ENCODE assay signal across 8 cellular contexts in genomic region chr2:73063909-73064875, GRCh38. TPM values are rescaled to one million over a fixed set of nuclear protein-coding genes. Genes with fewer than 3 reads are reported as not detected.
DNase-seq lines count a peak whose midpoint lies in the region; ATAC-seq, FAIRE-seq and TF ChIP-seq lines count a peak whose summit lies in the region.

No MANE protein-coding gene starts in this region.

- no peak for TF ChIP-seq EP300 in ovary (IDR thresholded peaks at IDR 0.05)

- H4K20me1 ChIP-seq in endothelial cell of umbilical vein (replicated peaks; ENCODE audit: control insufficient read depth, extremely low read depth, insufficient read depth, low read length), result no peaks in the 10 kb centered on the region

- intact Hi-C loops in endothelial cell of umbilical vein (cut with micrococcal nuclease) (no loop called here), ovary (cut with DNase I) (no loop called here)

- BruUV-seq in endothelial cell of umbilical vein (replicated peaks; lab: Mats Ljungman, UMichigan), result no TSS peak

- DNase-seq in NCI-H460 (ENCODE audit: extremely low read depth, low read depth) (peak; percentile 64), endothelial cell of umbilical vein (ENCODE audit: low read depth, low spot score) (peak; percentile 76), osteocyte (ENCODE audit: extremely low spot score, unreplicated experiment) (no peak), ovary (no peak)
- DNase-seq in activated naive CD4-positive, alpha-beta T cell treated with anti-CD3 and anti-CD28 coated beads, Interleukin-2, amount 10 ng/mL, durations not matched to agents 7 days and 5 days, result no peak

- no peaks in the 10 kb centered on the region for H3K9me1 ChIP-seq in endothelial cell of umbilical vein (replicated peaks; ENCODE audit: control insufficient read depth, extremely low read depth, insufficient read depth, low read length)

- H3K27ac ChIP-seq in endothelial cell of umbilical vein (ENCODE audit: insufficient read depth, low read depth, low read length), result peak overlapping the region; percentile 79
- H3K27ac ChIP-seq in ovary, result no peak overlapping the region

- POLR2A ChIA-PET in endothelial cell of umbilical vein (lab: Charles Lee), result interaction anchor here (0.5 kb wide), 1 partner anchor 133 kb away, joined by 4 read pairs; no protein-coding TSS in a partner anchor

- H3K4me2 ChIP-seq in endothelial cell of umbilical vein (ENCODE audit: insufficient read depth, low read length), result peak overlapping the region; percentile 74

- peak overlapping the region; percentile 34 for H3K4me3 Mint-ChIP-seq in osteocyte (ENCODE audit: unreplicated experiment)
- H3K4me3 Mint-ChIP-seq in activated naive CD4-positive, alpha-beta T cell treated with anti-CD3 and anti-CD28 coated beads, Interleukin-2, amount 10 ng/mL, durations not matched to agents 7 days and 5 days, result no peak overlapping the region

- ATAC-seq in GM21825 (IDR thresholded peaks at IDR 0.05; ENCODE audit: unreplicated experiment), result no peak
- ATAC-seq in HG03280 (IDR thresholded peaks at IDR 0.05; ENCODE audit: unreplicated experiment), result no peak

- peak; percentile 83 for FAIRE-seq in endothelial cell of umbilical vein (lab: Jason Lieb, UNC)

- H3K36me3 Mint-ChIP-seq in osteocyte (ENCODE audit: unreplicated experiment), result no peaks in the 10 kb centered on the region
- peaks cover 3% of the 10 kb centered on the region for H3K36me3 Mint-ChIP-seq in activated naive CD4-positive, alpha-beta T cell treated with anti-CD3 and anti-CD28 coated beads, Interleukin-2, amount 10 ng/mL, durations not matched to agents 7 days and 5 days

- dilution Hi-C loops in endothelial cell of umbilical vein (cut with MboI; ENCODE audit: extremely low pct_ligation_motif_present, low sequenced_read_pairs), result no loop called here

- H3K27me3 Mint-ChIP-seq in osteocyte (ENCODE audit: unreplicated experiment), result no peaks in the 10 kb centered on the region
- H3K27me3 Mint-ChIP-seq in activated naive CD4-positive, alpha-beta T cell treated with anti-CD3 and anti-CD28 coated beads, Interleukin-2, amount 10 ng/mL, durations not matched to agents 7 days and 5 days, result peaks cover 8% of the 10 kb centered on the region

- peak overlapping the region; percentile 94 for H3K27ac Mint-ChIP-seq in osteocyte (ENCODE audit: unreplicated experiment)
- no peak overlapping the region for H3K27ac Mint-ChIP-seq in activated naive CD4-positive, alpha-beta T cell treated with anti-CD3 and anti-CD28 coated beads, Interleukin-2, amount 10 ng/mL, durations not matched to agents 7 days and 5 days

- CTCF ChIA-PET in endothelial cell of umbilical vein (lab: Charles Lee), result interaction anchor here (0.7 to 2.2 kb wide), 9 partner anchors 10 to 171 kb away, joined by 3 to 11 read pairs (median 6); no protein-coding TSS in a partner anchor
- CTCF ChIA-PET in activated naive CD4-positive, alpha-beta T cell treated with anti-CD3 and anti-CD28 coated beads, Interleukin-2, amount 10 ng/mL, durations not matched to agents 7 days and 5 days (lab: Charles Lee), result no interaction called here

- H2AFZ ChIP-seq in endothelial cell of umbilical vein (ENCODE audit: low read depth, low read length), result no peak overlapping the region

- H3K36me3 ChIP-seq in ES-I3 (ENCODE audit: insufficient read depth, low read length) (no peaks in the 10 kb centered on the region), endothelial cell of umbilical vein (ENCODE audit: control insufficient read depth in 2 of 2, extremely low read depth in 1 of 2, insufficient read depth in 2 of 2, low read length in 2 of 2) (no peaks in the 10 kb centered on the region), ovary (no peaks in the 10 kb centered on the region)

- H3K27me3 ChIP-seq in endothelial cell of umbilical vein (ENCODE audit: control insufficient read depth in 2 of 2, insufficient read depth in 2 of 2, low read length in 2 of 2), result no peaks in the 10 kb centered on the region
- no peaks in the 10 kb centered on the region for H3K27me3 ChIP-seq in ovary

- H3K9ac ChIP-seq in ES-I3 (ENCODE audit: low read depth, low read length) (peak overlapping the region; percentile 6; the same call in 1 of the 2 replicates), endothelial cell of umbilical vein (replicated peaks; ENCODE audit: extremely low read depth, insufficient read depth, low read length) (peak overlapping the region; percentile 28)

- H3K4me3 ChIP-seq in endothelial cell of umbilical vein (replicated peaks in 1 of 3; ENCODE audit: insufficient read depth in 1 of 3, low read depth in 1 of 3, low read length in 3 of 3) (no peak overlapping the region), ovary (no peak overlapping the region)

- WGBS in ovary, 3 donors, result 69 to 76% (median 76%) methylated on average over 8 of the region's 8 CpGs

- H3K4me1 Mint-ChIP-seq in osteocyte (ENCODE audit: unreplicated experiment), result peaks cover 48% of the 10 kb centered on the region
- peaks cover 15% of the 10 kb centered on the region for H3K4me1 Mint-ChIP-seq in activated naive CD4-positive, alpha-beta T cell treated with anti-CD3 and anti-CD28 coated beads, Interleukin-2, amount 10 ng/mL, durations not matched to agents 7 days and 5 days

- TF ChIP-seq POLR2A in endothelial cell of umbilical vein (IDR thresholded peaks at IDR 0.05; ENCODE audit: low read depth, low read length) (no peak), ovary (IDR thresholded peaks at IDR 0.05) (no peak)

- TF ChIP-seq CTCF in endothelial cell of umbilical vein (IDR thresholded peaks at IDR 0.05; ENCODE audit: extremely low read depth in 1 of 2, insufficient read depth in 1 of 2, low read depth in 1 of 2, low read length in 2 of 2), result no peak
- TF ChIP-seq CTCF in osteocyte (IDR thresholded peaks at IDR 0.05), result no peak
- no peak for TF ChIP-seq CTCF in ovary (IDR thresholded peaks at IDR 0.05)

- peaks cover 29% of the 10 kb centered on the region for H3K4me1 ChIP-seq in ES-I3 (ENCODE audit: insufficient read depth, low read length)
- peaks cover 23% of the 10 kb centered on the region for H3K4me1 ChIP-seq in endothelial cell of umbilical vein (ENCODE audit: control insufficient read depth, extremely low read depth, insufficient read depth, low read length)
- H3K4me1 ChIP-seq in ovary (ENCODE audit: insufficient read depth), result no peaks in the 10 kb centered on the region

- H3K79me2 ChIP-seq in endothelial cell of umbilical vein (ENCODE audit: control insufficient read depth, insufficient read depth, low read length), result peaks cover 46% of the 10 kb centered on the region

- H3K9me3 ChIP-seq in ES-I3 (ENCODE audit: control insufficient read depth, insufficient read depth, low read length) (no peaks in the 10 kb centered on the region), endothelial cell of umbilical vein (replicated peaks; ENCODE audit: control insufficient read depth, insufficient read depth, low read length) (no peaks in the 10 kb centered on the region), ovary (no peaks in the 10 kb centered on the region)

- H3K9me3 Mint-ChIP-seq in osteocyte (ENCODE audit: unreplicated experiment), result no peaks in the 10 kb centered on the region
- H3K9me3 Mint-ChIP-seq in activated naive CD4-positive, alpha-beta T cell treated with anti-CD3 and anti-CD28 coated beads, Interleukin-2, amount 10 ng/mL, durations not matched to agents 7 days and 5 days, result no peaks in the 10 kb centered on the region

TF ChIP-seq in endothelial cell of umbilical vein, 7 proteins besides CTCF, POLR2A, EP300 and RAD21:
- TF ChIP-seq POLR2AphosphoS5 (IDR thresholded peaks at IDR 0.05; ENCODE audit: insufficient read depth, low read depth, low read length) (no peak), GATA2 (IDR thresholded peaks at IDR 0.05; ENCODE audit: insufficient read depth, insufficient read length, low read depth, low read length) (no peak), FOS (IDR thresholded peaks at IDR 0.05; ENCODE audit: borderline replicate concordance, insufficient read depth, low read length) (peak; percentile 90), EZH2 (IDR thresholded peaks at IDR 0.05; ENCODE audit: borderline replicate concordance, low read depth, low read length, severe bottlenecking) (no peak), MAX (IDR thresholded peaks at IDR 0.05; ENCODE audit: insufficient read depth, insufficient read length) (no peak), MYC (IDR thresholded peaks at IDR 0.05; ENCODE audit: low read depth, low read length) (no peak), JUN (IDR thresholded peaks at IDR 0.05; ENCODE audit: borderline replicate concordance, insufficient read depth, insufficient read length, low read depth) (peak; percentile 69)
TF ChIP-seq in endothelial cell of umbilical vein: peak in this region for 2.

RNA-seq across cellular contexts. Expression of gene SFXN5, which starts 7.3 kb away (rescaled TPM):
- total RNA-seq in NCI-H460 (2014; rRNA removed; shearing (Covaris generic)), result 13.4 and 13.7 TPM in 2 replicates
- polyA plus RNA-seq in NCI-H460 (2014; cell fraction: nucleus; rRNA removed), result 53.3 and 72.7 TPM in 2 replicates
- 24.6 and 28.6 TPM in 2 replicates for total RNA-seq in endothelial cell of umbilical vein
- polyA plus RNA-seq in endothelial cell of umbilical vein, result 18.7 and 22.8 TPM in 2 replicates
- polyA plus RNA-seq in endothelial cell of umbilical vein (2011; cell fraction: cytosol; rRNA removed), result 11.2 and 12.2 TPM in 2 replicates
- polyA plus RNA-seq in endothelial cell of umbilical vein (2011; cell fraction: nucleus; rRNA removed), result 56.4 and 81.3 TPM in 2 replicates
- 11.2 and 11.4 TPM in 2 replicates for polyA plus RNA-seq in endothelial cell of umbilical vein (2012)
- polyA minus RNA-seq in endothelial cell of umbilical vein, result 31.9 and 33.2 TPM in 2 replicates
- 14.3 TPM for polyA minus RNA-seq in endothelial cell of umbilical vein (2011; cell fraction: cytosol; rRNA and poly(A)+ RNA removed)
- polyA minus RNA-seq in endothelial cell of umbilical vein (2011; cell fraction: nucleus; rRNA and poly(A)+ RNA removed), result 30.8 and 36.2 TPM in 2 replicates
- total RNA-seq in osteocyte, result 9.8 and 12.7 TPM in 2 replicates
- total RNA-seq in ovary, result 10 to 100 TPM in 4 of 7 donors, 1 to 10 TPM in 3; 7.7 to 19.3 (median 11.6) TPM
- polyA plus RNA-seq in ovary, result 10 to 100 TPM in 1 of 2 donors, 1 to 10 TPM in 1; 4.3 to 14.1 TPM

RNA-seq across cellular contexts. Expression of gene RAB11FIP5, which starts 48.6 kb away (rescaled TPM):
- total RNA-seq in NCI-H460 (2014; rRNA removed; shearing (Covaris generic)), result 12.8 and 13.3 TPM in 2 replicates
- polyA plus RNA-seq in NCI-H460 (2014; cell fraction: nucleus; rRNA removed), result 7.9 and 10.0 TPM in 2 replicates
- total RNA-seq in endothelial cell of umbilical vein (47.0 and 49.4 TPM in 2 replicates), osteocyte (30.8 and 35.5 TPM in 2 replicates), ovary (10 to 100 TPM; 16.1 to 33.2 (median 25.0) TPM)
- polyA plus RNA-seq in endothelial cell of umbilical vein (32.4 and 36.6 TPM in 2 replicates), ovary (10 to 100 TPM; 19.2 to 57.3 TPM)
- 35.8 and 36.8 TPM in 2 replicates for polyA plus RNA-seq in endothelial cell of umbilical vein (2011; cell fraction: cytosol; rRNA removed)
- 28.3 and 31.5 TPM in 2 replicates for polyA plus RNA-seq in endothelial cell of umbilical vein (2011; cell fraction: nucleus; rRNA removed)
- polyA plus RNA-seq in endothelial cell of umbilical vein (2012), result 56.4 and 64.0 TPM in 2 replicates
- polyA minus RNA-seq in endothelial cell of umbilical vein, result 71.5 and 74.9 TPM in 2 replicates
- 9.1 TPM for polyA minus RNA-seq in endothelial cell of umbilical vein (2011; cell fraction: cytosol; rRNA and poly(A)+ RNA removed)
- 17.6 and 20.4 TPM in 2 replicates for polyA minus RNA-seq in endothelial cell of umbilical vein (2011; cell fraction: nucleus; rRNA and poly(A)+ RNA removed)

Comparison
In these comparisons a context has a peak if more than half of its experiments do, and no peak if none do; other contexts are left out.
1. DNase-seq: peak in NCI-H460 (single experiment) and endothelial cell of umbilical vein (single experiment); none in osteocyte (single experiment), activated naive CD4-positive, alpha-beta T cell treated with anti-CD3 and anti-CD28 coated beads, Interleukin-2, amount 10 ng/mL, durations not matched to agents 7 days and 5 days (single experiment) and ovary (0 of 5).